ENCODE assay signal across 15 cellular contexts in genomic region chr3:59443618-59444292, GRCh38.
A peak's percentile ranks its signal among the peaks of the same experiment; 100 is the strongest.
DNase-seq lines count a peak whose midpoint lies in the region; ATAC-seq, FAIRE-seq and TF ChIP-seq lines count a peak whose summit lies in the region.
"Had no signal": no experiment of that assay in that cellular context is flagged by ENCODE, and none has a peak within 500 bp of the region (broad histone marks: within the 10 kb centered on the region; RNA-seq: fewer than 3 reads in every experiment).

No MANE protein-coding gene starts in this region.

- no peak for FAIRE-seq in pancreas (lab: Jason Lieb, UNC)
- FAIRE-seq: bronchial epithelial cell had no signal

- peaks cover 37% of the 10 kb centered on the region for H3K4me1 Mint-ChIP-seq in activated CD8-positive, alpha-beta memory T cell treated with anti-CD3 and anti-CD28 coated beads, Interleukin-2, amount 10 ng/mL, durations not matched to agents 7 days and 5 days
- peaks cover 62% of the 10 kb centered on the region for H3K4me1 Mint-ChIP-seq in activated naive CD4-positive, alpha-beta T cell treated with anti-CD3 and anti-CD28 coated beads, Interleukin-2, amount 50 U/mL, for 24 hours

- no peaks in the 10 kb centered on the region for H3K27me3 ChIP-seq in spleen (replicated peaks in 1 of 7)
- H3K27me3 ChIP-seq in pancreas, result no peaks in the 10 kb centered on the region
- H3K27me3 ChIP-seq: vagina had no signal

- peaks cover 2% of the 10 kb centered on the region for H3K36me3 Mint-ChIP-seq in activated CD8-positive, alpha-beta memory T cell treated with anti-CD3 and anti-CD28 coated beads, Interleukin-2, amount 10 ng/mL, durations not matched to agents 7 days and 5 days
- peaks cover 2% of the 10 kb centered on the region for H3K36me3 Mint-ChIP-seq in activated naive CD4-positive, alpha-beta T cell treated with anti-CD3 and anti-CD28 coated beads, Interleukin-2, amount 50 U/mL, for 24 hours

- 67 to 83% (median 78%) methylated on average over 6 of the region's 6 CpGs for WGBS in spleen, 5 donors
- WGBS in pancreas, 2 donors, result 87 to 90% methylated on average over 6 of the region's 6 CpGs

- no peak for TF ChIP-seq CTCF in spleen (IDR thresholded peaks at IDR 0.05 in 8 of 11, conservative IDR thresholded peaks at IDR 0.05 in 3 of 11)
- no peak for TF ChIP-seq CTCF in pancreas (IDR thresholded peaks at IDR 0.05)

- intact Hi-C loops in spleen (cut with DNase I; ENCODE audit: low total_unique reads), result no loop called here
- intact Hi-C loops in left colon (cut with DNase I, micrococcal nuclease), result no loop called here
- intact Hi-C loops in pancreas (cut with DNase I), result no loop called here

- peak; percentile 54 for ATAC-seq in activated CD8-positive, alpha-beta memory T cell treated with anti-CD3 and anti-CD28 coated beads, Interleukin-2, amount 10 ng/mL, durations not matched to agents 7 days and 5 days
- ATAC-seq in HG02885 (IDR thresholded peaks at IDR 0.05; ENCODE audit: poor library complexity, unreplicated experiment), result peak; percentile 19
- ATAC-seq in left colon, result no peak
- ATAC-seq in pancreas, result no peak
- ATAC-seq: left cardiac atrium had no signal

- peak overlapping the region; percentile 36 for H3K4me3 Mint-ChIP-seq in activated CD8-positive, alpha-beta memory T cell treated with anti-CD3 and anti-CD28 coated beads, Interleukin-2, amount 10 ng/mL, durations not matched to agents 7 days and 5 days
- peak overlapping the region; percentile 79 for H3K4me3 Mint-ChIP-seq in activated naive CD4-positive, alpha-beta T cell treated with anti-CD3 and anti-CD28 coated beads, Interleukin-2, amount 50 U/mL, for 24 hours

- H3K4me1 ChIP-seq in spleen, result peaks cover 0 to 8% (median 0%) of the 10 kb centered on the region in 6 donors
- H3K4me1 ChIP-seq in pancreas, result no peaks in the 10 kb centered on the region
- H3K4me1 ChIP-seq: Caco-2, vagina had no signal

- TF ChIP-seq POLR2A in spleen (IDR thresholded peaks at IDR 0.05), result no peak

- H3K9me3 Mint-ChIP-seq in activated CD8-positive, alpha-beta memory T cell treated with anti-CD3 and anti-CD28 coated beads, Interleukin-2, amount 10 ng/mL, durations not matched to agents 7 days and 5 days (ENCODE audit: low read depth), result peaks cover 4% of the 10 kb centered on the region
- no peaks in the 10 kb centered on the region for H3K9me3 Mint-ChIP-seq in activated naive CD4-positive, alpha-beta T cell treated with anti-CD3 and anti-CD28 coated beads, Interleukin-2, amount 50 U/mL, for 24 hours

- H3K9me3 ChIP-seq in spleen (no peaks in the 10 kb centered on the region), pancreas (no peaks in the 10 kb centered on the region)
- H3K9me3 ChIP-seq: Caco-2, vagina had no signal

- H3K27ac ChIP-seq in spleen, result peak overlapping the region in 5 of 8 donors; percentile 22 to 66 (median 43)
- H3K27ac ChIP-seq in pancreas, result no peak overlapping the region
- H3K27ac ChIP-seq: vagina had no signal

- H3K4me3 ChIP-seq in spleen (no peak overlapping the region), pancreas (no peak overlapping the region)
- H3K4me3 ChIP-seq: vagina had no signal

- H3K27me3 Mint-ChIP-seq in activated CD8-positive, alpha-beta memory T cell treated with anti-CD3 and anti-CD28 coated beads, Interleukin-2, amount 10 ng/mL, durations not matched to agents 7 days and 5 days, result peaks cover 4% of the 10 kb centered on the region
- H3K27me3 Mint-ChIP-seq in activated naive CD4-positive, alpha-beta T cell treated with anti-CD3 and anti-CD28 coated beads, Interleukin-2, amount 50 U/mL, for 24 hours, result no peaks in the 10 kb centered on the region

- H3K27ac Mint-ChIP-seq in activated CD8-positive, alpha-beta memory T cell treated with anti-CD3 and anti-CD28 coated beads, Interleukin-2, amount 10 ng/mL, durations not matched to agents 7 days and 5 days, result peak overlapping the region; percentile 88
- peak overlapping the region; percentile 95 for H3K27ac Mint-ChIP-seq in activated naive CD4-positive, alpha-beta T cell treated with anti-CD3 and anti-CD28 coated beads, Interleukin-2, amount 50 U/mL, for 24 hours

- no peak for DNase-seq in activated CD8-positive, alpha-beta memory T cell treated with anti-CD3 and anti-CD28 coated beads, Interleukin-2, amount 10 ng/mL, durations not matched to agents 7 days and 5 days
- DNase-seq in activated CD8-positive, alpha-beta memory T cell treated with anti-CD3 and anti-CD28 coated beads, Interleukin-2, amount 50 U/mL, for 48 hours, result no peak
- DNase-seq in spleen (no peak), middle frontal gyrus (ENCODE audit: extremely low spot score, low spot score) (no peak), left colon (no peak), pancreas (no peak)
- DNase-seq: Caco-2; effector CD4-positive, alpha-beta T cell; left cardiac atrium; NCI-H146; NCI-H226 had no signal

- no peaks in the 10 kb centered on the region for H3K36me3 ChIP-seq in spleen
- H3K36me3 ChIP-seq in pancreas, result no peaks in the 10 kb centered on the region
- H3K36me3 ChIP-seq: vagina had no signal

- CTCF ChIA-PET in activated CD8-positive, alpha-beta memory T cell treated with anti-CD3 and anti-CD28 coated beads, Interleukin-2, amount 10 ng/mL, durations not matched to agents 7 days and 5 days (lab: Charles Lee), result interaction anchor here (0.6 to 1.5 kb wide), 5 partner anchors 18 to 1360 kb away, joined by 3 to 7 read pairs (median 4); no protein-coding TSS in a partner anchor

Comparison
In these comparisons a context has a peak if more than half of its experiments do, and no peak if none do; other contexts are left out.
1. ATAC-seq: peak in activated CD8-positive, alpha-beta memory T cell treated with anti-CD3 and anti-CD28 coated beads, Interleukin-2, amount 10 ng/mL, durations not matched to agents 7 days and 5 days (single experiment) and HG02885 (single experiment); none in left colon (single experiment) and pancreas (0 of 4).
2. H3K27ac ChIP-seq: peak in spleen (5 of 8); none in pancreas (0 of 4).